Comparison of ENCODE assay signal across 16 cellular contexts in the genomic region with DNA sequence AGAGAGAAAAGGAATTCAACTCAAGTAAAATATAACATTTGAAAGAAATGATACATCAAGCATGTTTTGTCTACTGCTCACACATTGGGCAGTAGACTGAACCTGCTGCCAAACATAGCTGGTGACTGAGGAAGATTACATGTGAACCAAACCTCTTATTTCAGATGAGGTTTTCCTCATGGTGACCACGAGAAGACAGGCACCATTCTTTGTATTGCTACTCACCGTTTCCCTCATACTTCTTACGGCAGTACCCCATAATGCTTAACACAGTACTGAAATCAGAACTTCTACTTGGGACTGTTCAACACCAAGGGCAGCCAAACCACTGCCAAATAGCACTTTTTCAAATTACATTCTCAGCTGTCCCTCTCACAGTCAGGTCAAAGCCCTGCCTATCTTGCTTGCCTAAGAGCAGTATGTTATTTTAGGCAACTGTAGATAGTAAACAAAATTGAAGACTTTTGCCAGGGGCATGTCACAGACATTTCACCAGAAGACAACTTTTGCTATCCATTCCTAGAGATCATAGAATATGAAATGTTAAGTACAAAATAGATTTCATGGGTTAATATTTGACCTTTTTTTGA.
"Had no signal": no experiment of that assay in that cellular context is flagged by ENCODE, and none has a peak within 500 bp of the region (broad histone marks: within the 10 kb centered on the region; RNA-seq: fewer than 3 reads in every experiment).

No MANE protein-coding gene starts in this region.

- H3K27me3 ChIP-seq: pancreas, thyroid gland had no signal

- H3K36me3 ChIP-seq: pancreas, thyroid gland had no signal

- H3K9me3 ChIP-seq: pancreas, thyroid gland had no signal

- ATAC-seq: activated T-helper 17 cell treated with anti-CD3 and anti-CD28 coated beads, Interleukin-2, amount 50 U/mL, for 72 hours; esophagus mucosa; pancreas; stimulated activated memory B cell treated with anti-CD40 and anti-IgM and Interleukin-4, amounts not matched to agents 10 μg/mL and 1 μg/mL and 100 μg/mL, for 72 hours had no signal

- H3K4me1 Mint-ChIP-seq: activated T-helper 17 cell treated with anti-CD3 and anti-CD28 coated beads, Interleukin-2, amount 50 U/mL, for 72 hours; naive B cell; stimulated activated memory B cell treated with anti-CD40 and anti-IgM and Interleukin-4, amounts not matched to agents 10 μg/mL and 1 μg/mL and 100 μg/mL, for 72 hours had no signal

- H3K4me1 ChIP-seq: pancreas, thyroid gland had no signal

- H3K36me3 Mint-ChIP-seq: naive B cell; stimulated activated memory B cell treated with anti-CD40 and anti-IgM and Interleukin-4, amounts not matched to agents 10 μg/mL and 1 μg/mL and 100 μg/mL, for 72 hours had no signal

- H3K4me3 Mint-ChIP-seq: activated T-helper 17 cell treated with anti-CD3 and anti-CD28 coated beads, Interleukin-2, amount 50 U/mL, for 72 hours; naive B cell; stimulated activated memory B cell treated with anti-CD40 and anti-IgM and Interleukin-4, amounts not matched to agents 10 μg/mL and 1 μg/mL and 100 μg/mL, for 72 hours had no signal

- H3K27ac ChIP-seq: pancreas, thyroid gland, VCaP had no signal

- H3K27ac Mint-ChIP-seq: activated T-helper 17 cell treated with anti-CD3 and anti-CD28 coated beads, Interleukin-2, amount 50 U/mL, for 72 hours; naive B cell; stimulated activated memory B cell treated with anti-CD40 and anti-IgM and Interleukin-4, amounts not matched to agents 10 μg/mL and 1 μg/mL and 100 μg/mL, for 72 hours had no signal

- H3K4me3 ChIP-seq: lung, pancreas, thyroid gland had no signal

- DNase-seq: activated CD4-positive, alpha-beta T cell treated with anti-CD3 and anti-CD28 coated beads for 1 hour; activated CD4-positive, alpha-beta T cell treated with anti-CD3 and anti-CD28 coated beads, Interleukin-2, amount 50 U/mL, for 4 hours; activated naive CD4-positive, alpha-beta T cell treated with Interleukin-2 at 50 U/mL for 16 hours; anterior cingulate cortex; hypothalamus; kidney glomerular epithelial cell; midbrain; naive B cell; pancreas; stimulated activated CD4-positive, alpha-beta T cell treated with anti-CD3 and anti-CD28 coated beads, Interleukin-2, amount 100 ng/mL, for 48 hours; thyroid gland had no signal

- H3K27me3 Mint-ChIP-seq: activated T-helper 17 cell treated with anti-CD3 and anti-CD28 coated beads, Interleukin-2, amount 50 U/mL, for 72 hours; naive B cell; stimulated activated memory B cell treated with anti-CD40 and anti-IgM and Interleukin-4, amounts not matched to agents 10 μg/mL and 1 μg/mL and 100 μg/mL, for 72 hours had no signal

- H3K9me3 Mint-ChIP-seq: activated T-helper 17 cell treated with anti-CD3 and anti-CD28 coated beads, Interleukin-2, amount 50 U/mL, for 72 hours; stimulated activated memory B cell treated with anti-CD40 and anti-IgM and Interleukin-4, amounts not matched to agents 10 μg/mL and 1 μg/mL and 100 μg/mL, for 72 hours had no signal
